23 cellular contexts compared by ENCODE assay signal in genomic region chr17:38546396-38546795, GRCh38. TPM values are rescaled to one million over a fixed set of nuclear protein-coding genes. Genes with fewer than 3 reads are reported as not detected.
A peak's percentile ranks its signal among the peaks of the same experiment; 100 is the strongest.
DNase-seq lines count a peak whose midpoint lies in the region; TF ChIP-seq lines count a peak whose summit lies in the region.
"Had no signal": no experiment of that assay in that cellular context is flagged by ENCODE, and none has a peak within 500 bp of the region (broad histone marks: within the 10 kb centered on the region; RNA-seq: fewer than 3 reads in every experiment).

No MANE protein-coding gene starts in this region.

- no peaks in the 10 kb centered on the region for H3K79me1 ChIP-seq in H9 (ENCODE audit: insufficient read depth, low read depth, low read length, poor library complexity, severe bottlenecking)
- no peaks in the 10 kb centered on the region for H3K79me1 ChIP-seq in neuronal stem cell (ENCODE audit: low read depth, low read length)

- WGBS in H9 (ENCODE audit: extremely low coverage, insufficient read length, low lambda C conversion rate), result no CpG with 5 or more reads among the region's 11 CpGs
- no CpG with 5 or more reads among the region's 11 CpGs for WGBS in neuronal stem cell (ENCODE audit: extremely low coverage in 2 of 2, insufficient read length in 2 of 2, insufficient replicate concordance in 1 of 2), 2 donors

- in situ Hi-C loops in brain microvascular endothelial cell (cut with HindIII; ENCODE audit: low pct_ligation_motif_present, low sequenced_read_pairs), result no loop called here

- H2BK15ac ChIP-seq in H9 (ENCODE audit: low read depth, low read length) (no peak overlapping the region), neuronal stem cell (ENCODE audit: low read length) (no peak overlapping the region)

- no peak overlapping the region for H2BK5ac ChIP-seq in H9 (ENCODE audit: insufficient read length, low read length)
- H2BK5ac ChIP-seq in neuronal stem cell (ENCODE audit: low read length), result no peak overlapping the region

- TF ChIP-seq CTCF in H9 (conservative IDR thresholded peaks at IDR 0.05), result no peak
- no peak for TF ChIP-seq CTCF in brain microvascular endothelial cell (IDR thresholded peaks at IDR 0.05; ENCODE audit: low read depth, low read length, missing control alignments)

- 0 out of 7 replicates have a peak overlapping the region, but pooled peaks of 1 of the 3 experiments have one; percentile 72 for H3K27ac Mint-ChIP-seq in H9
- H3K27ac Mint-ChIP-seq: CD4-positive, alpha-beta memory T cell had no signal

- H3K79me2 ChIP-seq in H9 (ENCODE audit: insufficient read depth, low read length), result no peaks in the 10 kb centered on the region

- no peak overlapping the region for H3T11ph ChIP-seq in H9 (ENCODE audit: low read length)

- H3K27me3 ChIP-seq in H7 (ENCODE audit: control insufficient read depth, insufficient read depth, low read length) (no peaks in the 10 kb centered on the region), H9 (ENCODE audit: insufficient read depth, low read length) (no peaks in the 10 kb centered on the region), neuronal stem cell (ENCODE audit: control insufficient read depth in 3 of 3, insufficient read depth in 3 of 3, low read depth in 1 of 3, low read length in 3 of 3) (no peaks in the 10 kb centered on the region), brain microvascular endothelial cell (replicated peaks) (no peaks in the 10 kb centered on the region)
- H3K27me3 ChIP-seq: BE2C, BLaER1 had no signal

- H2AK5ac ChIP-seq in H9 (ENCODE audit: insufficient read length, low read length), result no peak overlapping the region
- no peak overlapping the region for H2AK5ac ChIP-seq in neuronal stem cell (ENCODE audit: low read depth, low read length)

- H3K14ac ChIP-seq in H9 (ENCODE audit: insufficient read depth, low read length) (no peak overlapping the region), neuronal stem cell (ENCODE audit: low read length) (no peak overlapping the region)

- H3K23me2 ChIP-seq in H9 (ENCODE audit: insufficient read length, low read depth, low read length, poor library complexity, severe bottlenecking), result no peaks in the 10 kb centered on the region

- H2BK120ac ChIP-seq in H9 (ENCODE audit: low read depth, low read length, poor library complexity, severe bottlenecking), result no peak overlapping the region
- H2BK120ac ChIP-seq in neuronal stem cell (ENCODE audit: low read depth, low read length), result peak overlapping the region; percentile 24

- no peak overlapping the region for H2BK12ac ChIP-seq in H9 (ENCODE audit: insufficient read length, low read depth, low read length)
- H2BK12ac ChIP-seq in neuronal stem cell (ENCODE audit: low read length), result no peak overlapping the region

- H4K5ac ChIP-seq in H9 (ENCODE audit: insufficient read length, low read depth, low read length), result no peak overlapping the region

- H3K27me3 Mint-ChIP-seq in H9 (ENCODE audit: low read depth), result peaks cover 5% of the 10 kb centered on the region

- H3K9ac ChIP-seq in H9 (ENCODE audit: extremely low read depth, insufficient read length, low read length), result no peak overlapping the region
- H3K9ac ChIP-seq in neuronal stem cell (ENCODE audit: low read depth, low read length, poor library complexity), result no peak overlapping the region
- H3K9ac ChIP-seq: BLaER1 had no signal

- H3K9me3 ChIP-seq in H9 (ENCODE audit: control insufficient read depth, low read depth, low read length) (no peaks in the 10 kb centered on the region), neuronal stem cell (replicated peaks in 1 of 2; ENCODE audit: control insufficient read depth in 2 of 2, insufficient read depth in 1 of 2, low read depth in 1 of 2, low read length in 2 of 2) (no peaks in the 10 kb centered on the region)
- H3K9me3 ChIP-seq: BE2C, BLaER1 had no signal

- peaks cover 17 to 30% of the 10 kb centered on the region in 2 experiments for H3K4me1 Mint-ChIP-seq in H9
- H3K4me1 Mint-ChIP-seq: CD14-positive monocyte; CD4-positive, alpha-beta memory T cell; CD8-positive, alpha-beta memory T cell had no signal

- H4K8ac ChIP-seq in H9 (replicated peaks; ENCODE audit: insufficient read length, low read depth, low read length) (no peak overlapping the region), neuronal stem cell (ENCODE audit: low read depth, low read length) (no peak overlapping the region)

- H3K18ac ChIP-seq in H9 (ENCODE audit: insufficient read length, low read depth, low read length), result no peak overlapping the region
- H3K18ac ChIP-seq in neuronal stem cell (ENCODE audit: low read length), result peak overlapping the region; percentile 58

- no peak overlapping the region for H3K4me2 ChIP-seq in H9 (ENCODE audit: insufficient read depth, insufficient read length, low read length)
- no peak overlapping the region for H3K4me2 ChIP-seq in neuronal stem cell (ENCODE audit: insufficient read depth, low read length, poor library complexity, severe bottlenecking)
- H3K4me2 ChIP-seq: BLaER1 had no signal

- H3K4ac ChIP-seq in H9 (ENCODE audit: low read depth, low read length), result no peak overlapping the region
- H3K4ac ChIP-seq in neuronal stem cell (ENCODE audit: low read length), result peak overlapping the region; percentile 42

- H2AFZ ChIP-seq in H9 (ENCODE audit: low read length) (no peak overlapping the region), neuronal stem cell (ENCODE audit: low read length) (no peak overlapping the region)

- no peaks in the 10 kb centered on the region for H4K20me1 ChIP-seq in H9 (ENCODE audit: control insufficient read depth, insufficient read depth, insufficient read length)
- H4K20me1 ChIP-seq: BLaER1 had no signal

- H3K4me3 ChIP-seq in H7 (ENCODE audit: insufficient read depth, low read depth, low read length) (no peak overlapping the region), neuronal stem cell (ENCODE audit: low read length in 2 of 2) (no peak overlapping the region), brain microvascular endothelial cell (ENCODE audit: low read depth, low read length) (no peak overlapping the region)
- H3K4me3 ChIP-seq: BLaER1, GM12878 had no signal

- H3K4me3 Mint-ChIP-seq in H9, result no peak overlapping the region; a peak in 1 of 5 replicates
- H3K4me3 Mint-ChIP-seq: CD14-positive monocyte; CD4-positive, alpha-beta memory T cell; CD4-positive, CD25-positive, alpha-beta regulatory T cell; CD8-positive, alpha-beta memory T cell had no signal

- H3K4me1 ChIP-seq in H9 (ENCODE audit: insufficient read depth, low read length) (no peaks in the 10 kb centered on the region), neuronal stem cell (ENCODE audit: control insufficient read depth in 2 of 2, insufficient read depth in 1 of 2, low read depth in 1 of 2, low read length in 2 of 2) (no peaks in the 10 kb centered on the region)

- H3K56ac ChIP-seq in H9 (ENCODE audit: insufficient read length, low read depth, low read length), result no peak overlapping the region

- no peaks in the 10 kb centered on the region; a peak in 2 of 7 replicates for H3K36me3 Mint-ChIP-seq in H9 (ENCODE audit: insufficient read depth in 1 of 3, low read depth in 3 of 3)
- H3K36me3 Mint-ChIP-seq: CD14-positive monocyte; CD4-positive, alpha-beta memory T cell; CD4-positive, CD25-positive, alpha-beta regulatory T cell; CD8-positive, alpha-beta memory T cell had no signal

- peak; percentile 63 for DNase-seq in H7
- DNase-seq in H9, result peak; percentile 32
- DNase-seq in neuronal stem cell (ENCODE audit: low spot score), result no peak
- no peak for DNase-seq in kidney tubule cell (ENCODE audit: low spot score)
- no peak for DNase-seq in brain microvascular endothelial cell
- DNase-seq: 8988T; ACHN; BE2C; C1 segment of cervical spinal cord; CD4-positive, alpha-beta memory T cell; CD4-positive, CD25-positive, alpha-beta regulatory T cell; CD8-positive, alpha-beta memory T cell; COR-L47; DMS 273 treated with DMSO at 0.1 percent for 48 hours; DMS153; DMS79; DND-41; EL; GDM1 had no signal

- no peaks in the 10 kb centered on the region for H3K9me3 Mint-ChIP-seq in H9
- H3K9me3 Mint-ChIP-seq: CD4-positive, alpha-beta memory T cell; CD8-positive, alpha-beta memory T cell had no signal

- no peak overlapping the region for H4K91ac ChIP-seq in H9 (ENCODE audit: insufficient read length, low read depth, low read length)
- H4K91ac ChIP-seq in neuronal stem cell (ENCODE audit: low read depth, low read length, poor library complexity), result no peak overlapping the region

- H3K36me3 ChIP-seq in H7 (replicated peaks; ENCODE audit: control insufficient read depth, insufficient read depth, low read length), result no peaks in the 10 kb centered on the region
- peaks cover 4 to 10% of the 10 kb centered on the region in 2 donors for H3K36me3 ChIP-seq in neuronal stem cell (replicated peaks in 1 of 2; ENCODE audit: control insufficient read depth in 2 of 2, insufficient read depth in 2 of 2, low read length in 2 of 2)
- H3K36me3 ChIP-seq in brain microvascular endothelial cell (replicated peaks), result no peaks in the 10 kb centered on the region
- H3K36me3 ChIP-seq: BE2C, BLaER1 had no signal

- H3K23ac ChIP-seq in H9 (ENCODE audit: insufficient read length, low read depth, low read length), result no peak overlapping the region
- H3K23ac ChIP-seq in neuronal stem cell (ENCODE audit: low read depth, low read length, poor library complexity), result no peak overlapping the region

- H3K27ac ChIP-seq in H9 (ENCODE audit: insufficient read length, low read depth, low read length) (no peak overlapping the region), neuronal stem cell (replicated peaks; ENCODE audit: low read length) (no peak overlapping the region), brain microvascular endothelial cell (no peak overlapping the region)
- H3K27ac ChIP-seq: BLaER1 had no signal

- no peak overlapping the region for H2BK20ac ChIP-seq in H9 (ENCODE audit: low read depth, low read length, poor library complexity, severe bottlenecking)

RNA-seq across cellular contexts. Expression of gene SRCIN1, which starts 59.4 kb away (rescaled TPM):
- total RNA-seq in H7 (2014; rRNA removed; shearing (Covaris generic)), result 2.3 TPM in 2 replicates
- total RNA-seq in H9 (2021), result 6.7 and 6.9 TPM in 2 replicates
- polyA plus RNA-seq in neuronal stem cell (2013, experiment 1 of 2), result 7.3 TPM
- polyA plus RNA-seq in neuronal stem cell (2013, experiment 2 of 2), result 7.4 TPM
- total RNA-seq: CD4-positive, CD25-positive, alpha-beta regulatory T cell had no signal
- polyA plus RNA-seq: AG04450; CD14-positive monocyte; CD4-positive, alpha-beta memory T cell; CD4-positive, CD25-positive, alpha-beta regulatory T cell; CD8-positive, alpha-beta memory T cell had no signal

Comparison
In these comparisons a context has a peak if more than half of its experiments do, and no peak if none do; other contexts are left out.
1. DNase-seq: peak in H7 (single experiment) and H9 (single experiment); none in neuronal stem cell (single experiment), kidney tubule cell (single experiment) and brain microvascular endothelial cell (single experiment).